Comparison of ENCODE assay signal across 10 cellular contexts in genomic region chr17:2068101-2068518, GRCh38. TPM values are rescaled to one million over a fixed set of nuclear protein-coding genes. Genes with fewer than 3 reads are reported as not detected.
DNase-seq lines count a peak whose midpoint lies in the region; ATAC-seq, FAIRE-seq and TF ChIP-seq lines count a peak whose summit lies in the region.
"Had no signal": no experiment of that assay in that cellular context is flagged by ENCODE, and none has a peak within 500 bp of the region (broad histone marks: within the 10 kb centered on the region; RNA-seq: fewer than 3 reads in every experiment).

No MANE protein-coding gene starts in this region.

- H3K9ac ChIP-seq in mucosa of rectum (ENCODE audit: low read depth in 1 of 2, low read length in 2 of 2) = no peak overlapping the region

- BruUV-seq in A673 (replicated peaks; lab: Mats Ljungman, UMichigan) = no TSS peak

- ATAC-seq in GM18868 (IDR thresholded peaks at IDR 0.05; ENCODE audit: unreplicated experiment) (no peak), HG03565 (IDR thresholded peaks at IDR 0.05; ENCODE audit: unreplicated experiment) (no peak)

- H3K36me3 ChIP-seq in mucosa of rectum (ENCODE audit: control insufficient read depth in 2 of 2, insufficient read depth in 2 of 2, low read length in 2 of 2) (peaks cover 16 to 30% of the 10 kb centered on the region in 2 donors), A673 (ENCODE audit: insufficient read depth, low read length, poor library complexity, severe bottlenecking) (peaks cover 26% of the 10 kb centered on the region)

- intact Hi-C loops in A673 (cut with micrococcal nuclease; ENCODE audit: unreplicated experiment) = no loop called here

- DNase-seq in AG04449 (ENCODE audit: low read depth, low spot score) = peak; percentile 84
- no peak for DNase-seq in HTR-8/SVneo (ENCODE audit: insufficient read length, low spot score)
- DNase-seq in caudate nucleus (lab: John Stamatoyannopoulos, UW) = no peak
- no peak for DNase-seq in GM20000 (ENCODE audit: low spot score)
- no peak for DNase-seq in A673 (ENCODE audit: low spot score)
- DNase-seq: Caco-2; stimulated activated naive CD8-positive, alpha-beta T cell treated with anti-CD3 and anti-CD28 coated beads, Interleukin-15, Interleukin-2, amounts not matched to agents 100 U/mL and 50 U/mL, for 24 hours had no signal

- FAIRE-seq in HTR-8/SVneo (lab: Jason Lieb, UNC) = peak; percentile 20

- POLR2A ChIA-PET in AG04449 (lab: Yijun Ruan, JAX) = interaction anchor here (0.6 to 3.4 kb wide), 10 partner anchors 11 to 184 kb away, joined by 3 to 38 read pairs (median 8); partner anchors contain the start of genes DPH1 and HIC1
- POLR2A ChIA-PET in A673 (lab: Charles Lee; ENCODE audit: low non-redundant PET) = no interaction called here

- H3K9me3 ChIP-seq in mucosa of rectum (ENCODE audit: control insufficient read depth in 2 of 2, low read length in 2 of 2) (no peaks in the 10 kb centered on the region), A673 (ENCODE audit: low read depth, low read length, poor library complexity, severe bottlenecking) (no peaks in the 10 kb centered on the region)
- H3K9me3 ChIP-seq: Caco-2 had no signal

- H3K27ac ChIP-seq in caudate nucleus (ENCODE audit: low read depth, low read length) = peak overlapping the region; percentile 73
- peak overlapping the region; percentile 57 to 83 for H3K27ac ChIP-seq in mucosa of rectum (ENCODE audit: low read depth in 2 of 2, low read length in 2 of 2)
- H3K27ac ChIP-seq in A673 (ENCODE audit: low read depth, low read length, poor library complexity, severe bottlenecking) = no peak overlapping the region

- H3K4me1 ChIP-seq in mucosa of rectum (ENCODE audit: control insufficient read depth in 2 of 2, insufficient read depth in 2 of 2, low read length in 2 of 2) = peaks cover 24 to 45% of the 10 kb centered on the region in 2 donors
- peaks cover 21% of the 10 kb centered on the region for H3K4me1 ChIP-seq in A673 (ENCODE audit: insufficient read depth, low read length, poor library complexity, severe bottlenecking)

- CTCF ChIA-PET in AG04449 (lab: Yijun Ruan, JAX) (interaction anchor here (0.6 to 8.9 kb wide), 14 partner anchors 9 to 268 kb away, joined by 3 to 86 read pairs (median 6); partner anchors contain the start of genes HIC1 and TSR1), A673 (lab: Charles Lee) (no interaction called here)

- H3K4me3 ChIP-seq in AG04449 (ENCODE audit: low read depth, low read length) = no peak overlapping the region
- no peak overlapping the region for H3K4me3 ChIP-seq in mucosa of rectum (ENCODE audit: low read length in 2 of 2)
- no peak overlapping the region for H3K4me3 ChIP-seq in A673 (ENCODE audit: low read depth, low read length, poor library complexity, severe bottlenecking)

- peak; percentile 52 for TF ChIP-seq CTCF in AG04449 (IDR thresholded peaks at IDR 0.05; ENCODE audit: insufficient read depth, low read length, missing control alignments)
- no peak for TF ChIP-seq CTCF in GM20000 (IDR thresholded peaks at IDR 0.05; ENCODE audit: extremely low read depth, missing control alignments)
- TF ChIP-seq CTCF in A673 (conservative IDR thresholded peaks at IDR 0.05; ENCODE audit: low read depth, low read length) = no peak

- H3K27me3 ChIP-seq in mucosa of rectum (ENCODE audit: control insufficient read depth in 2 of 2, insufficient read depth in 2 of 2, low read length in 2 of 2) (no peaks in the 10 kb centered on the region), A673 (replicated peaks; ENCODE audit: insufficient read depth, low read depth, low read length, poor library complexity) (no peaks in the 10 kb centered on the region)

RNA-seq across cellular contexts. Expression of gene HIC1, which starts 13.2 kb away (rescaled TPM):
- total RNA-seq in A673 (2021) = 0.84 and 1.5 TPM in 2 replicates

RNA-seq across cellular contexts. Expression of gene OVCA2, which starts 26.3 kb away (rescaled TPM):
- 30.7 and 33.1 TPM in 2 replicates for total RNA-seq in A673 (2021)

RNA-seq across cellular contexts. Expression of gene DPH1, which starts 38.2 kb away (rescaled TPM):
- 51.1 and 60.8 TPM in 2 replicates for total RNA-seq in A673 (2021)

RNA-seq across cellular contexts. Expression of gene RTN4RL1, which starts 43.0 kb away (rescaled TPM):
- 0.80 and 1.0 TPM in 2 replicates for total RNA-seq in A673 (2021)
